In the genomic region with DNA sequence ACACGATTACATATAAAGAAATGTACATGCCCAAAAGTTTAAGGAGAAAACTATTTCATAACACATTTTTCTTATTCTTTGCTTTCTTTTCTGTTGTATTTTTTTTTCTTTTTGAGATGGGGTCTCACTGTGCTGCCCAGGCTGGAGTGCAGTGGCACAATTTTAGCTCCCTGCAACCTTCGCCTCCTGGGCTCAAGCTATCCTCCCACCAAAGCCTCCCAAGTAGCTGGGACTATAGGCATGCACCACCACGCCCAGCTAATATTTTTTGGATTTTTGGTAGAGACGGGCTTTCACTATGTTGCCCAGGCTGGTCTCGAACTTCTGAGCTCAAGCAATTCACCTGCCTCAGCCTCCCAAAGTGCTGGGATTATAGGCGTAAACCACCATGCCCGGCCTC, we compare ENCODE assay signal across 4 cellular contexts. TPM values are rescaled to one million over a fixed set of nuclear protein-coding genes. Genes with fewer than 3 reads are reported as not detected.
"Had no signal": no experiment of that assay in that cellular context is flagged by ENCODE, and none has a peak within 500 bp of the region (broad histone marks: within the 10 kb centered on the region; RNA-seq: fewer than 3 reads in every experiment).

No MANE protein-coding gene starts in this region.

RNA-seq across cellular contexts. Expression of a gene that starts 4.1 kb away (rescaled TPM):
- total RNA-seq: LHCN-M2, M059J, MCF 10A, NCI-H460 had no signal
